ENCODE assay signal across 10 cellular contexts in genomic region chr1:65948609-65949229, GRCh38.
DNase-seq lines count a peak whose midpoint lies in the region; ATAC-seq and TF ChIP-seq lines count a peak whose summit lies in the region.
"Had no signal": no experiment of that assay in that cellular context is flagged by ENCODE, and none has a peak within 500 bp of the region (broad histone marks: within the 10 kb centered on the region; RNA-seq: fewer than 3 reads in every experiment).

No MANE protein-coding gene starts in this region.

- intact Hi-C loops in right lobe of liver (cut with DNase I) = no loop called here

- 60% methylated on average over 5 of the region's 7 CpGs for WGBS in right lobe of liver (ENCODE audit: insufficient coverage, low coverage, low lambda C conversion rate, missing lambda C conversion rate)

- H3K4me3 ChIP-seq in BE2C (ENCODE audit: low read depth, low read length) = no peak overlapping the region
- H3K4me3 ChIP-seq in right lobe of liver = no peak overlapping the region

- no peak overlapping the region for H3K4me3 Mint-ChIP-seq in WTC11
- no peak overlapping the region for H3K4me3 Mint-ChIP-seq in activated naive CD4-positive, alpha-beta T cell treated with anti-CD3 and anti-CD28 coated beads, Interleukin-2, amount 10 ng/mL, durations not matched to agents 7 days and 5 days
- no peak overlapping the region for H3K4me3 Mint-ChIP-seq in natural killer cell treated with Interleukin-12 subunit alpha and Interleukin-12 subunit beta and Interleukin-15 and Interleukin-18, amount 100 ng/mL, for 72 hours
- H3K4me3 Mint-ChIP-seq: brain had no signal

- no peak for TF ChIP-seq POLR2A in right lobe of liver (IDR thresholded peaks at IDR 0.05)

- H3K27ac Mint-ChIP-seq in WTC11 = no peak overlapping the region
- no peak overlapping the region for H3K27ac Mint-ChIP-seq in activated naive CD4-positive, alpha-beta T cell treated with anti-CD3 and anti-CD28 coated beads, Interleukin-2, amount 10 ng/mL, durations not matched to agents 7 days and 5 days
- no peak overlapping the region for H3K27ac Mint-ChIP-seq in natural killer cell treated with Interleukin-12 subunit alpha and Interleukin-12 subunit beta and Interleukin-15 and Interleukin-18, amount 100 ng/mL, for 72 hours
- H3K27ac Mint-ChIP-seq: brain had no signal

- DNase-seq in BE2C = no peak
- peak; percentile 28 for DNase-seq in HS-5 (ENCODE audit: low read depth)
- no peak for DNase-seq in WTC11 (ENCODE audit: low spot score)
- no peak for DNase-seq in right lobe of liver
- DNase-seq in NCI-H1048 (lab: John Stamatoyannopoulos, UW) = no peak
- no peak for DNase-seq in activated naive CD4-positive, alpha-beta T cell treated with anti-CD3 and anti-CD28 coated beads, Interleukin-2, amount 10 ng/mL, durations not matched to agents 7 days and 5 days
- no peak for DNase-seq in natural killer cell treated with Interleukin-12 subunit alpha and Interleukin-12 subunit beta and Interleukin-15 and Interleukin-18, amount 100 ng/mL, for 72 hours (ENCODE audit: low spot score)
- DNase-seq: SIG-M5 had no signal

- H3K9me3 Mint-ChIP-seq in WTC11 = no peaks in the 10 kb centered on the region
- H3K9me3 Mint-ChIP-seq in activated naive CD4-positive, alpha-beta T cell treated with anti-CD3 and anti-CD28 coated beads, Interleukin-2, amount 10 ng/mL, durations not matched to agents 7 days and 5 days = no peaks in the 10 kb centered on the region
- H3K9me3 Mint-ChIP-seq in natural killer cell treated with Interleukin-12 subunit alpha and Interleukin-12 subunit beta and Interleukin-15 and Interleukin-18, amount 100 ng/mL, for 72 hours = no peaks in the 10 kb centered on the region

- H3K4me1 ChIP-seq in BE2C = 0 out of 2 replicates have a peak, but pooled peaks cover 5% of the 10 kb centered on the region
- no peaks in the 10 kb centered on the region for H3K4me1 ChIP-seq in right lobe of liver

- H3K36me3 Mint-ChIP-seq in WTC11 = no peaks in the 10 kb centered on the region
- no peaks in the 10 kb centered on the region for H3K36me3 Mint-ChIP-seq in activated naive CD4-positive, alpha-beta T cell treated with anti-CD3 and anti-CD28 coated beads, Interleukin-2, amount 10 ng/mL, durations not matched to agents 7 days and 5 days
- H3K36me3 Mint-ChIP-seq in natural killer cell treated with Interleukin-12 subunit alpha and Interleukin-12 subunit beta and Interleukin-15 and Interleukin-18, amount 100 ng/mL, for 72 hours = no peaks in the 10 kb centered on the region
- H3K36me3 Mint-ChIP-seq: brain had no signal

- H3K27me3 ChIP-seq in BE2C = no peaks in the 10 kb centered on the region
- no peaks in the 10 kb centered on the region for H3K27me3 ChIP-seq in right lobe of liver

- no peaks in the 10 kb centered on the region for H3K4me1 Mint-ChIP-seq in WTC11
- no peaks in the 10 kb centered on the region for H3K4me1 Mint-ChIP-seq in activated naive CD4-positive, alpha-beta T cell treated with anti-CD3 and anti-CD28 coated beads, Interleukin-2, amount 10 ng/mL, durations not matched to agents 7 days and 5 days
- H3K4me1 Mint-ChIP-seq in natural killer cell treated with Interleukin-12 subunit alpha and Interleukin-12 subunit beta and Interleukin-15 and Interleukin-18, amount 100 ng/mL, for 72 hours (ENCODE audit: low read depth in 2 of 2) = no peaks in the 10 kb centered on the region

- H3K36me3 ChIP-seq in BE2C = no peaks in the 10 kb centered on the region
- no peaks in the 10 kb centered on the region for H3K36me3 ChIP-seq in right lobe of liver

- H3K27ac ChIP-seq in right lobe of liver = no peak overlapping the region

- ATAC-seq in WTC11 (peak; percentile 71), right lobe of liver (peak in 3 of 4 donors; percentile 21 to 52 (median 22)), GM21515 (IDR thresholded peaks at IDR 0.05; ENCODE audit: unreplicated experiment) (no peak)
- ATAC-seq in natural killer cell treated with Interleukin-12 subunit alpha and Interleukin-12 subunit beta and Interleukin-15 and Interleukin-18, amount 100 ng/mL, for 72 hours = no peak

- TF ChIP-seq CTCF in BE2C (IDR thresholded peaks at IDR 0.05; ENCODE audit: low read depth, low read length) (peak; percentile 27; the same call in 1 of the 2 replicates), WTC11 (IDR thresholded peaks at IDR 0.05) (no peak), right lobe of liver (IDR thresholded peaks at IDR 0.05) (no peak)

- H3K9me3 ChIP-seq in BE2C (no peaks in the 10 kb centered on the region), right lobe of liver (no peaks in the 10 kb centered on the region)

- CTCF ChIA-PET in WTC11 (lab: Charles Lee) = no interaction called here
- CTCF ChIA-PET in activated naive CD4-positive, alpha-beta T cell treated with anti-CD3 and anti-CD28 coated beads, Interleukin-2, amount 10 ng/mL, durations not matched to agents 7 days and 5 days (lab: Charles Lee) = interaction anchor here (1.0 to 2.0 kb wide), 2 partner anchors 293 to 498 kb away, joined by 3 to 5 read pairs; no protein-coding TSS in a partner anchor

- POLR2A ChIA-PET in WTC11 (lab: Charles Lee) = no interaction called here

- H3K27me3 Mint-ChIP-seq in WTC11 (ENCODE audit: low read depth) = no peaks in the 10 kb centered on the region
- no peaks in the 10 kb centered on the region for H3K27me3 Mint-ChIP-seq in activated naive CD4-positive, alpha-beta T cell treated with anti-CD3 and anti-CD28 coated beads, Interleukin-2, amount 10 ng/mL, durations not matched to agents 7 days and 5 days
- peaks cover 6 to 17% of the 10 kb centered on the region in 2 donors for H3K27me3 Mint-ChIP-seq in natural killer cell treated with Interleukin-12 subunit alpha and Interleukin-12 subunit beta and Interleukin-15 and Interleukin-18, amount 100 ng/mL, for 72 hours
- H3K27me3 Mint-ChIP-seq: brain had no signal

TF ChIP-seq in WTC11, 78 proteins besides CTCF, POLR2A, EP300 and RAD21:
- TF ChIP-seq ETV6 (CRISPR knock-in tag; IDR thresholded peaks at IDR 0.05) (no peak), STAT6 (CRISPR knock-in tag; conservative IDR thresholded peaks at IDR 0.05; ENCODE audit: low read depth) (no peak), SOX15 (CRISPR knock-in tag; IDR thresholded peaks at IDR 0.05) (no peak), CREM (CRISPR knock-in tag; IDR thresholded peaks at IDR 0.05) (no peak), CDX4 (CRISPR knock-in tag; IDR thresholded peaks at IDR 0.05; ENCODE audit: borderline replicate concordance) (no peak), ZNF416 (CRISPR knock-in tag; IDR thresholded peaks at IDR 0.05) (no peak), JAZF1 (CRISPR knock-in tag; IDR thresholded peaks at IDR 0.05) (no peak), ZNF232 (CRISPR knock-in tag; IDR thresholded peaks at IDR 0.05) (no peak), ZBTB43 (CRISPR knock-in tag; IDR thresholded peaks at IDR 0.05) (no peak), TEAD4 (CRISPR knock-in tag; IDR thresholded peaks at IDR 0.05) (no peak), ZMAT4 (CRISPR knock-in tag; IDR thresholded peaks at IDR 0.05) (no peak), TEAD1 (CRISPR knock-in tag; IDR thresholded peaks at IDR 0.05) (no peak), JUN (CRISPR knock-in tag; IDR thresholded peaks at IDR 0.05) (no peak), NR1H2 (CRISPR knock-in tag; IDR thresholded peaks at IDR 0.05) (no peak)

Comparison
In these comparisons a context has a peak if more than half of its experiments do, and no peak if none do; other contexts are left out.
1. ATAC-seq: peak in WTC11 (single experiment) and right lobe of liver (3 of 4); none in natural killer cell treated with Interleukin-12 subunit alpha and Interleukin-12 subunit beta and Interleukin-15 and Interleukin-18, amount 100 ng/mL, for 72 hours (0 of 2) and GM21515 (single experiment).